Comparison of ENCODE assay signal across 16 cellular contexts in the genomic region with DNA sequence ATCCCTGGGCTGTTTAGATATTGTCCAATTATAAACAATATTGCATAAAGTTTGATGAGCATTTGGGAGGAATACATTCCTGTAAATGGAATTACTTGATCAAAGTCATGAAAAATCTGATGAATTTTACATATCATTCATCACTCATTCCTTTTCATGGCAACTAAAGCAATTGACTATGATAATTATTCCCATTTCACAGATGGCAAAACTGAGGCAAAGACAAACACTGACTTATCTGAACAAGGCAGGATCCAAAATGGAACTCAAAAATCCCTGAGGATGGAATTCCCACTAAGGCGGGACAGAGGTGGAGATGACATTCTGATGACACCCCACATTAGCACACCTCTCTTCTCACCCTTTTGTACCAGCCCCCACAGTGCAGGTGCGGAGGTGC. TPM values are rescaled to one million over a fixed set of nuclear protein-coding genes. Genes with fewer than 3 reads are reported as not detected.
DNase-seq lines count a peak whose midpoint lies in the region; TF ChIP-seq lines count a peak whose summit lies in the region.
"Had no signal": no experiment of that assay in that cellular context is flagged by ENCODE, and none has a peak within 500 bp of the region (broad histone marks: within the 10 kb centered on the region; RNA-seq: fewer than 3 reads in every experiment).

No MANE protein-coding gene starts in this region.

- TF ChIP-seq CTCF in HEK293 (tag by site-specific recombination; IDR thresholded peaks at IDR 0.05) (no peak), neural crest cell (conservative IDR thresholded peaks at IDR 0.05) (no peak), PC-9 (conservative IDR thresholded peaks at IDR 0.05) (no peak)

- BruUV-seq in PC-9 (replicated peaks; lab: Mats Ljungman, UMichigan): no TSS peak

- H3K36me3 ChIP-seq in HEK293 (ENCODE audit: control insufficient read depth in 2 of 2, insufficient read depth in 1 of 2, low read length in 2 of 2): no peaks in the 10 kb centered on the region
- peaks cover 42% of the 10 kb centered on the region for H3K36me3 ChIP-seq in KOPT-K1 (ENCODE audit: insufficient read depth, low read length)
- no peaks in the 10 kb centered on the region for H3K36me3 ChIP-seq in PC-9 (ENCODE audit: low read depth)

- no peaks in the 10 kb centered on the region for H3K9me2 ChIP-seq in PC-9 (ENCODE audit: insufficient read depth)

- H3K27ac ChIP-seq in HEK293 (ENCODE audit: extremely low read depth, low read depth, low read length) (no peak overlapping the region), KOPT-K1 (ENCODE audit: low read depth, low read length, poor library complexity, severe bottlenecking) (peak overlapping the region; percentile 60), PC-9 (no peak overlapping the region)

- no peaks in the 10 kb centered on the region for H3K79me2 ChIP-seq in PC-9 (ENCODE audit: low read depth)

- H3K9me3 ChIP-seq in HEK293 (ENCODE audit: control insufficient read depth, insufficient read depth, low read depth, low read length) (no peaks in the 10 kb centered on the region), KOPT-K1 (ENCODE audit: insufficient read depth, low read length, poor library complexity, severe bottlenecking) (no peaks in the 10 kb centered on the region), PC-9 (ENCODE audit: insufficient read depth, low read depth) (no peaks in the 10 kb centered on the region)

- H3K4me2 ChIP-seq in PC-9: no peak overlapping the region

- CTCF ChIA-PET in HEK293 (lab: Yijun Ruan, JAX) (no interaction called here), PC-9 (lab: Charles Lee) (no interaction called here)

- H3F3A ChIP-seq in PC-9 (ENCODE audit: insufficient read depth, low read depth): no peaks in the 10 kb centered on the region

- H3K4me3 ChIP-seq in HEK293 (ENCODE audit: low read depth, low read length) (no peak overlapping the region), PC-9 (no peak overlapping the region)

- peak overlapping the region; percentile 75 for H3K27ac Mint-ChIP-seq in neural crest cell (ENCODE audit: unreplicated experiment)
- H3K27ac Mint-ChIP-seq: CD4-positive, alpha-beta memory T cell had no signal

- POLR2A ChIA-PET in HEK293 (lab: Yijun Ruan, JAX) (no interaction called here), PC-9 (lab: Charles Lee; ENCODE audit: unreplicated experiment) (no interaction called here)

- H3K27me3 Mint-ChIP-seq in neural crest cell (ENCODE audit: low read depth): peaks cover 2% of the 10 kb centered on the region

- no peak overlapping the region for H2AFZ ChIP-seq in PC-9

- intact Hi-C loops in PC-9 (cut with micrococcal nuclease; ENCODE audit: unreplicated experiment): no loop called here

- no peaks in the 10 kb centered on the region for H4K20me1 ChIP-seq in PC-9 (ENCODE audit: insufficient read depth)

- H3K36me3 Mint-ChIP-seq in neural crest cell (ENCODE audit: low read depth): no peaks in the 10 kb centered on the region
- H3K36me3 Mint-ChIP-seq: CD4-positive, alpha-beta memory T cell had no signal

- 0 out of 2 replicates have a peak, but pooled peaks cover 3% of the 10 kb centered on the region for H3K27me3 ChIP-seq in PC-9 (ENCODE audit: insufficient read depth, low read depth)

- H3K4me1 Mint-ChIP-seq in neural crest cell: peaks cover 18% of the 10 kb centered on the region
- H3K4me1 Mint-ChIP-seq: CD4-positive, alpha-beta memory T cell had no signal

- no peaks in the 10 kb centered on the region for H3K9me3 Mint-ChIP-seq in neural crest cell
- H3K9me3 Mint-ChIP-seq: CD4-positive, alpha-beta memory T cell had no signal

- DNase-seq in neural crest cell (ENCODE audit: low read depth, low spot score): no peak
- DNase-seq in PC-9: no peak
- no peak for DNase-seq in OCI-M2 (lab: John Stamatoyannopoulos, UW; ENCODE audit: unreplicated experiment)
- DNase-seq in HK-2 (ENCODE audit: unreplicated experiment): no peak
- DNase-seq: C1 segment of cervical spinal cord; Calu3; CD4-positive, alpha-beta memory T cell; COR-L47; DMS53; DMS79 treated with DMSO at 0.1 percent for 48 hours; GF-D8; GOT3; HCEC 1CT had no signal

- H3K4me3 Mint-ChIP-seq in neural crest cell: no peak overlapping the region
- H3K4me3 Mint-ChIP-seq: CD4-positive, alpha-beta memory T cell had no signal

- no peaks in the 10 kb centered on the region; the same call in 1 of the 2 replicates for H3K4me1 ChIP-seq in HEK293 (ENCODE audit: control insufficient read depth, insufficient read depth, low read length)
- no peaks in the 10 kb centered on the region for H3K4me1 ChIP-seq in PC-9 (replicated peaks; ENCODE audit: insufficient read depth)

TF ChIP-seq in HEK293, 187 proteins besides CTCF, POLR2A, EP300 and RAD21:
- peak; percentile 34; the same call in 1 of the 2 replicates for TF ChIP-seq EGR2 (tag by site-specific recombination; IDR thresholded peaks at IDR 0.05; ENCODE audit: low read depth)
- no peak for TF ChIP-seq ZFP37 (tag by site-specific recombination; IDR thresholded peaks at IDR 0.05)
- no peak for TF ChIP-seq ZNF48 (tag by site-specific recombination; IDR thresholded peaks at IDR 0.05)
- no peak for TF ChIP-seq ZNF585B (tag by site-specific recombination; IDR thresholded peaks at IDR 0.05)

RNA-seq across cellular contexts. Expression of a gene that starts 17.1 kb away (rescaled TPM):
- total RNA-seq in neural crest cell (9.7 and 10.6 TPM in 2 replicates), PC-9 (2021) (not detected in 2 replicates)
- total RNA-seq: A172, Calu3 had no signal

Comparison
In these comparisons a context has a peak if more than half of its experiments do, and no peak if none do; other contexts are left out.
1. RNA of a gene that starts 17.1 kb away (total RNA-seq): 9.7 to 10.6 TPM in neural crest cell; not detected in PC-9; every median in the first group is over 10 times any median in the second.